14 cellular contexts compared by ENCODE assay signal in genomic region chr1:27133990-27134389, GRCh38. TPM values are rescaled to one million over a fixed set of nuclear protein-coding genes. Genes with fewer than 3 reads are reported as not detected.
DNase-seq lines count a peak whose midpoint lies in the region; ATAC-seq and TF ChIP-seq lines count a peak whose summit lies in the region.
"Had no signal": no experiment of that assay in that cellular context is flagged by ENCODE, and none has a peak within 500 bp of the region (broad histone marks: within the 10 kb centered on the region; RNA-seq: fewer than 3 reads in every experiment).

No MANE protein-coding gene starts in this region.

- TF ChIP-seq CTCF in upper lobe of right lung (IDR thresholded peaks at IDR 0.05), result no peak

- peaks cover 43% of the 10 kb centered on the region for H3K4me1 Mint-ChIP-seq in activated T-helper 1 cell treated with anti-CD3 and anti-CD28 coated beads, Interleukin-12 subunit alpha, Interleukin-12 subunit beta, Interleukin-2, Interleukin-4 antibody, amounts not matched to agents 30 ng/mL and 10 ng/mL and 1 ng/mL, durations not matched to agents 14 hours and 24 hours and 36 hours (ENCODE audit: low read depth)

- H3K36me3 ChIP-seq in upper lobe of right lung, result no peaks in the 10 kb centered on the region

- no peaks in the 10 kb centered on the region for H3K9me3 ChIP-seq in right cardiac atrium (ENCODE audit: control insufficient read depth, low read length)
- no peaks in the 10 kb centered on the region for H3K9me3 ChIP-seq in upper lobe of right lung
- H3K9me3 ChIP-seq: tibial nerve had no signal

- WGBS in right cardiac atrium, result 61% methylated on average over 6 of the region's 6 CpGs

- DNase-seq in right cardiac atrium, result peak in 1 of 3 donors; percentile 44
- DNase-seq in left cardiac atrium, result no peak
- DNase-seq in activated T-helper 1 cell treated with anti-CD3 and anti-CD28 coated beads, Interleukin-12 subunit alpha, Interleukin-12 subunit beta, Interleukin-2, Interleukin-4 antibody, amounts not matched to agents 30 ng/mL and 10 ng/mL and 1 ng/mL, durations not matched to agents 14 hours and 24 hours and 36 hours (ENCODE audit: low spot score), result no peak
- DNase-seq in upper lobe of right lung, result no peak
- DNase-seq in NCI-H526 (lab: John Stamatoyannopoulos, UW), result no peak
- DNase-seq: activated CD4-positive, alpha-beta T cell treated with anti-CD3 and anti-CD28 coated beads for 4 hours; central memory CD4-positive, alpha-beta T cell; hypothalamus; NCI-H524 had no signal

- H3K27ac Mint-ChIP-seq in activated T-helper 1 cell treated with anti-CD3 and anti-CD28 coated beads, Interleukin-12 subunit alpha, Interleukin-12 subunit beta, Interleukin-2, Interleukin-4 antibody, amounts not matched to agents 30 ng/mL and 10 ng/mL and 1 ng/mL, durations not matched to agents 14 hours and 24 hours and 36 hours, result no peak overlapping the region

- H3K4me1 ChIP-seq in right cardiac atrium (ENCODE audit: control insufficient read depth, insufficient read depth, low read length), result peaks cover 20% of the 10 kb centered on the region
- peaks cover 40% of the 10 kb centered on the region for H3K4me1 ChIP-seq in upper lobe of right lung

- H3K4me3 ChIP-seq in right cardiac atrium (ENCODE audit: low read length), result no peak overlapping the region
- no peak overlapping the region for H3K4me3 ChIP-seq in upper lobe of right lung
- H3K4me3 ChIP-seq: tibial nerve had no signal

- H3K27ac ChIP-seq in right cardiac atrium (ENCODE audit: low read length), result no peak overlapping the region
- H3K27ac ChIP-seq in upper lobe of right lung, result no peak overlapping the region
- H3K27ac ChIP-seq: epithelial cell of prostate, tibial nerve had no signal

- H3K4me3 Mint-ChIP-seq in activated T-helper 1 cell treated with anti-CD3 and anti-CD28 coated beads, Interleukin-12 subunit alpha, Interleukin-12 subunit beta, Interleukin-2, Interleukin-4 antibody, amounts not matched to agents 30 ng/mL and 10 ng/mL and 1 ng/mL, durations not matched to agents 14 hours and 24 hours and 36 hours, result peak overlapping the region; percentile 19

- no peaks in the 10 kb centered on the region for H3K27me3 Mint-ChIP-seq in activated T-helper 1 cell treated with anti-CD3 and anti-CD28 coated beads, Interleukin-12 subunit alpha, Interleukin-12 subunit beta, Interleukin-2, Interleukin-4 antibody, amounts not matched to agents 30 ng/mL and 10 ng/mL and 1 ng/mL, durations not matched to agents 14 hours and 24 hours and 36 hours (ENCODE audit: insufficient read depth)

- H3K9me3 Mint-ChIP-seq in activated T-helper 1 cell treated with anti-CD3 and anti-CD28 coated beads, Interleukin-12 subunit alpha, Interleukin-12 subunit beta, Interleukin-2, Interleukin-4 antibody, amounts not matched to agents 30 ng/mL and 10 ng/mL and 1 ng/mL, durations not matched to agents 14 hours and 24 hours and 36 hours, result no peaks in the 10 kb centered on the region

- intact Hi-C loops in right cardiac atrium (cut with DNase I), result no loop called here
- intact Hi-C loops in left cardiac atrium (cut with DNase I), result no loop called here
- intact Hi-C loops in activated T-helper 1 cell treated with anti-CD3 and anti-CD28 coated beads, Interleukin-12 subunit alpha, Interleukin-12 subunit beta, Interleukin-2, Interleukin-4 antibody, amounts not matched to agents 30 ng/mL and 10 ng/mL and 1 ng/mL, durations not matched to agents 14 hours and 24 hours and 36 hours (cut with micrococcal nuclease), result no loop called here
- intact Hi-C loops in upper lobe of right lung (cut with DNase I), result no loop called here

- ATAC-seq in right cardiac atrium (peak; percentile 15 to 75), left cardiac atrium (no peak), HG02870 (IDR thresholded peaks at IDR 0.05; ENCODE audit: unreplicated experiment) (peak; percentile 83), upper lobe of right lung (peak; percentile 16), GM21381 (IDR thresholded peaks at IDR 0.05; ENCODE audit: unreplicated experiment) (no peak), HG02759 (IDR thresholded peaks at IDR 0.05; ENCODE audit: unreplicated experiment) (no peak)

- peaks cover 3% of the 10 kb centered on the region for H3K36me3 Mint-ChIP-seq in activated T-helper 1 cell treated with anti-CD3 and anti-CD28 coated beads, Interleukin-12 subunit alpha, Interleukin-12 subunit beta, Interleukin-2, Interleukin-4 antibody, amounts not matched to agents 30 ng/mL and 10 ng/mL and 1 ng/mL, durations not matched to agents 14 hours and 24 hours and 36 hours (ENCODE audit: low read depth)

- H3K27me3 ChIP-seq in right cardiac atrium (ENCODE audit: control insufficient read depth, insufficient read depth) (no peaks in the 10 kb centered on the region), upper lobe of right lung (no peaks in the 10 kb centered on the region)
- H3K27me3 ChIP-seq: tibial nerve had no signal

RNA-seq across cellular contexts. Expression of gene SLC9A1, which starts 20.9 kb away (rescaled TPM):
- total RNA-seq in right cardiac atrium, result 10 to 100 TPM; 22.8 to 39.3 (median 35.4) TPM
- 21.5 TPM for polyA plus RNA-seq in right cardiac atrium
- total RNA-seq in left cardiac atrium, result 10 to 100 TPM; 17.4 to 37.3 TPM
- 27.9 and 28.8 TPM in 2 replicates for total RNA-seq in activated T-helper 1 cell treated with anti-CD3 and anti-CD28 coated beads, Interleukin-12 subunit alpha, Interleukin-12 subunit beta, Interleukin-2, Interleukin-4 antibody, amounts not matched to agents 30 ng/mL and 10 ng/mL and 1 ng/mL, durations not matched to agents 14 hours and 24 hours and 36 hours
- 62.4 TPM for total RNA-seq in upper lobe of right lung

Comparison
In these comparisons a context has a peak if more than half of its experiments do, and no peak if none do; other contexts are left out.
1. ATAC-seq: peak in right cardiac atrium (2 of 2), HG02870 (single experiment) and upper lobe of right lung (single experiment); none in left cardiac atrium (0 of 2), GM21381 (single experiment) and HG02759 (single experiment).